In the genomic region with DNA sequence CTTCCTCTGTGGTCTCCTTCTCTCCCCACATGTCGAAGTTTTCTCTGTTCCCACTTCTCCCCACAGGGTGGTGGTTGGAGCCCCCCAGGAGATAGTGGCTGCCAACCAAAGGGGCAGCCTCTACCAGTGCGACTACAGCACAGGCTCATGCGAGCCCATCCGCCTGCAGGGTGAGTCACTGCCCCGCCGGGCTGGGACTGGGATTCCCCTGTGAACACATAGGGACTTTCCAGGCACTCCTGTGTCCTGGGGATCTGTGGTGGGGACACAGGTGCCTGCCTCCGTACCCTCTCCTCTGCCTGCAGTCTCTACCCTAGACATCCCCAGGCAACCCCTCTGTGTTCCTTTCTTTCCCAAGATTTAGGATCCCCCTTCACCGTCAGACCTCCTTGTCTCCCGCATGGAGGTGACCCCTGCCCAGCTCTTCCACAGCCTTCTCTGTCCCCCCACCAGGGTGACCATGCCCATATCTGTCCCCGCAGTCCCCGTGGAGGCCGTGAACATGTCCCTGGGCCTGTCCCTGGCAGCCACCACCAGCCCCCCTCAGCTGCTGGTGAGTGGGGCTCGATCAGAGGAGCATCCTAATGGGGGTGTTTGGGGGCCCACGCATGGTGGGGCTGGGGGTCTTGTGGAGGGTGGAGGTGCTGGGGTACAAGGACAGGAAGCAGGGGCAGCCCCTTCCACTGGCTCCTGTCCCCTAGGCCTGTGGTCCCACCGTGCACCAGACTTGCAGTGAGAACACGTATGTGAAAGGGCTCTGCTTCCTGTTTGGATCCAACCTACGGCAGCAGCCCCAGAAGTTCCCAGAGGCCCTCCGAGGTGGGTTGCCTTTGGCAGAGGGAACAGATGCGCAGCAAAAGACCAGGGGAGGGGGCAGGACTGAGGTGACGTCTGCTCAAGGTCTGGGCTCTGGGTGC, we compare ENCODE assay signal across 9 cellular contexts. TPM values are rescaled to one million over a fixed set of nuclear protein-coding genes. Genes with fewer than 3 reads are reported as not detected.
A peak's percentile ranks its signal among the peaks of the same experiment; 100 is the strongest.
DNase-seq lines count a peak whose midpoint lies in the region; ATAC-seq, FAIRE-seq and TF ChIP-seq lines count a peak whose summit lies in the region.
"Had no signal": no experiment of that assay in that cellular context is flagged by ENCODE, and none has a peak within 500 bp of the region (broad histone marks: within the 10 kb centered on the region; RNA-seq: fewer than 3 reads in every experiment).

No MANE protein-coding gene starts in this region.

- 29% methylated on average over 20 of the region's 20 CpGs for WGBS in GM12878 (ENCODE audit: insufficient coverage, insufficient replicate concordance, low lambda C conversion rate, missing lambda C conversion rate)

- peak; percentile 25; the same call in 1 of the 2 replicates for TF ChIP-seq RAD21 in GM12878 (IDR thresholded peaks at IDR 0.05; ENCODE audit: insufficient read depth, low read depth, low read length)

- H2AFZ ChIP-seq in GM12878 (ENCODE audit: control insufficient read depth, low read depth, low read length): peak overlapping the region; percentile 77

- no peaks in the 10 kb centered on the region for H3K9me3 ChIP-seq in GM12878 (replicated peaks; ENCODE audit: control insufficient read depth, insufficient read depth, low read length)

- peak overlapping the region; percentile 91 for H3K4me2 ChIP-seq in GM12878 (ENCODE audit: control insufficient read depth, insufficient read depth)

- peak overlapping the region; percentile 70 for H3K9ac ChIP-seq in GM12878 (ENCODE audit: control insufficient read depth, insufficient read depth, low read length)

- peak in 4 of 5 experiments; percentile 22 to 61 (median 53) for DNase-seq in T-helper 2 cell
- peak; percentile 79 for DNase-seq in GM12878 (ENCODE audit: low read depth, low spot score)
- peak; percentile 68 for DNase-seq in renal cortical epithelial cell (ENCODE audit: low read depth)
- no peak for DNase-seq in nucleus accumbens (lab: John Stamatoyannopoulos, UW)
- no peak for DNase-seq in HuH-7 (ENCODE audit: low spot score)
- no peak for DNase-seq in NCI-H524 treated with DMSO at 0.1 percent for 48 hours (lab: John Stamatoyannopoulos, UW)

- TF ChIP-seq POLR2A in GM12878 (IDR thresholded peaks at IDR 0.05; ENCODE audit: low read depth, low read length): no peak; the same call in 1 of the 2 replicates

- SMC1A ChIA-PET in GM12878 (lab: Charles Lee; ENCODE audit: uncharacterized antibody, unreplicated experiment): interaction anchor here (0.6 to 4.6 kb wide), 8 partner anchors 10 to 154 kb away, joined by 3 to 17 read pairs (median 4); no protein-coding TSS in a partner anchor

- peak in 1 of 2 experiments; percentile 51; a peak in 1 of 4 replicates for TF ChIP-seq EP300 in GM12878 (IDR thresholded peaks at IDR 0.05; ENCODE audit: borderline replicate concordance in 1 of 2, control insufficient read depth in 1 of 2, low read depth in 2 of 2, low read length in 2 of 2)

- peaks cover 32% of the 10 kb centered on the region for H3K4me1 ChIP-seq in GM12878 (ENCODE audit: control insufficient read depth, insufficient read depth, low read length)

- no peaks in the 10 kb centered on the region for H3K36me3 ChIP-seq in GM12878 (ENCODE audit: control insufficient read depth in 2 of 2, insufficient read depth in 2 of 2, low read length in 1 of 2)

- TSS peak; percentile 56 for BruUV-seq in GM12878 (replicated peaks; lab: Mats Ljungman, UMichigan)

- peak; percentile 20 to 21 (median 21); a peak in 2 of 6 replicates for TF ChIP-seq CTCF in GM12878 (IDR thresholded peaks at IDR 0.05 in 2 of 3, conservative IDR thresholded peaks at IDR 0.05 in 1 of 3; ENCODE audit: control insufficient read depth in 2 of 3, extremely low read depth in 1 of 3, insufficient read depth in 1 of 3, low read depth in 3 of 3, low read length in 3 of 3)

- peak overlapping the region; percentile 32; the same call in 1 of the 2 replicates for H3K4me3 ChIP-seq in GM12878

- peak; percentile 94 for ATAC-seq in GM18873 (IDR thresholded peaks at IDR 0.05; ENCODE audit: low FRiP score, unreplicated experiment)
- ATAC-seq in HG03039 (IDR thresholded peaks at IDR 0.05; ENCODE audit: unreplicated experiment): peak; percentile 91
- peak; percentile 95 for ATAC-seq in GM12878

- H3K27ac ChIP-seq in GM12878 (ENCODE audit: control insufficient read depth, insufficient read depth): peak overlapping the region; percentile 88

- POLR2A ChIA-PET in GM12878 (lab: Charles Lee): interaction anchor here (0.6 to 1.5 kb wide), 4 partner anchors 21 to 128 kb away, joined by 3 to 6 read pairs (median 3); partner anchors contain the start of gene ITGAD

- H4K20me1 ChIP-seq in GM12878 (ENCODE audit: control insufficient read depth, insufficient read depth): no peaks in the 10 kb centered on the region

- in situ Hi-C loops in GM12878 (cut with MboI): loop anchor here (10.0 kb wide), 1 partner anchor 609 kb away; the partner anchor contains the start of gene ZNF267

- CTCF ChIA-PET in GM12878 (lab: Yijun Ruan, JAX): interaction anchor here (0.6 to 2.8 kb wide), 9 partner anchors 8 to 708 kb away, joined by 3 to 11 read pairs (median 3); no protein-coding TSS in a partner anchor

- RAD21 ChIA-PET in GM12878 (lab: Charles Lee; ENCODE audit: unreplicated experiment): interaction anchor here (0.9 to 2.8 kb wide), 4 partner anchors 21 to 117 kb away, joined by 3 to 14 read pairs (median 6); partner anchors contain the start of gene PYCARD

- intact Hi-C loops in GM12878 (cut with micrococcal nuclease; ENCODE audit: unreplicated experiment): loop anchor here (2.0 to 5.0 kb wide), 2 partner anchors 21 to 87 kb away; no protein-coding TSS in a partner anchor

- no peaks in the 10 kb centered on the region for H3K27me3 ChIP-seq in GM12878 (replicated peaks in 1 of 2; ENCODE audit: control insufficient read depth in 2 of 2, insufficient read depth in 2 of 2, low read length in 1 of 2)

- H3K79me2 ChIP-seq in GM12878 (ENCODE audit: control insufficient read depth, insufficient read depth, low read length): no peaks in the 10 kb centered on the region

- peak; percentile 78 for FAIRE-seq in GM12878 (lab: Jason Lieb, UNC)

TF ChIP-seq in GM12878, 131 proteins besides CTCF, POLR2A, EP300 and RAD21 (continues in another document):
- TF ChIP-seq NR2C2 (IDR thresholded peaks at IDR 0.05; ENCODE audit: borderline replicate concordance, control insufficient read depth, insufficient read length, low read depth): no peak

RNA-seq across cellular contexts. Expression of gene ITGAM, which starts 5.8 kb away (rescaled TPM):
- 6.8 and 13.2 TPM in 2 replicates for total RNA-seq in GM12878 (2013; cell fraction: nucleolus; rRNA removed)
- total RNA-seq in GM12878 (2014; rRNA removed) (17.8 and 19.9 TPM in 2 replicates), GM12878 (2014; rRNA removed; fragmentation: Illumina TruSeq; extraction: Trizol) (9.1 and 9.8 TPM in 2 replicates), GM12878 (2021) (18.3 and 19.0 TPM in 2 replicates), renal cortical epithelial cell (0.30 and 0.35 TPM in 2 replicates)
- polyA plus RNA-seq in GM12878 (2011; ENCODE audit: low read depth): 1.3 TPM
- polyA plus RNA-seq in GM12878 (2011; rRNA removed) (3.1 and 7.5 TPM in 2 replicates), GM12878 (2014; fragmentation: Illumina TruSeq; extraction: Trizol) (7.3 and 14.2 TPM in 2 replicates), GM12878 (2014; fragmentation: Nextera tagmentation; extraction: Ambion mirVana) (1 to 10 TPM in 1 of 2 experiments, under 1 TPM in 1; 0.97 to 1.6 TPM), GM12878 (2014; rRNA removed) (13.4 and 16.6 TPM in 2 replicates), GM12878 (2016; fragmentation: Nextera tagmentation; extraction: Ambion mirVana) (1 to 10 TPM; 3.8 to 4.4 TPM)
- polyA plus RNA-seq in GM12878 (2011; cell fraction: cytosol; rRNA removed): 11.7 and 12.4 TPM in 2 replicates
- polyA plus RNA-seq in GM12878 (2011; cell fraction: nucleus; rRNA removed): 34.7 and 36.1 TPM in 2 replicates
- 3.6 and 3.9 TPM in 2 replicates for polyA plus RNA-seq in GM12878 (2012)
- 10.2 and 10.3 TPM in 2 replicates for polyA minus RNA-seq in GM12878 (2011; rRNA and poly(A)+ RNA removed)
- 3.1 and 5.0 TPM in 2 replicates for polyA minus RNA-seq in GM12878 (2011; cell fraction: cytosol; rRNA and poly(A)+ RNA removed)
- 7.1 and 10.6 TPM in 2 replicates for polyA minus RNA-seq in GM12878 (2011; cell fraction: nucleus; rRNA and poly(A)+ RNA removed)

RNA-seq across cellular contexts. Expression of gene PYDC1, which starts 48.7 kb away (rescaled TPM):
- not detected in 2 replicates for total RNA-seq in GM12878 (2013; cell fraction: nucleolus; rRNA removed)
- total RNA-seq in GM12878 (2014; rRNA removed) (not detected in 2 replicates), GM12878 (2014; rRNA removed; fragmentation: Illumina TruSeq; extraction: Trizol) (not detected in 2 replicates), GM12878 (2021) (not detected in 2 replicates), renal cortical epithelial cell (not detected in 2 replicates)
- not detected for polyA plus RNA-seq in GM12878 (2011; ENCODE audit: low read depth)
- polyA plus RNA-seq in GM12878 (2011; rRNA removed) (not detected in 2 replicates), GM12878 (2014; fragmentation: Illumina TruSeq; extraction: Trizol) (not detected in 2 replicates), GM12878 (2014; fragmentation: Nextera tagmentation; extraction: Ambion mirVana) (not detected), GM12878 (2014; rRNA removed) (not detected in 2 replicates), GM12878 (2016; fragmentation: Nextera tagmentation; extraction: Ambion mirVana) (not detected)
- polyA plus RNA-seq in GM12878 (2011; cell fraction: cytosol; rRNA removed): not detected in 2 replicates
- polyA plus RNA-seq in GM12878 (2011; cell fraction: nucleus; rRNA removed): not detected in 2 replicates
- polyA plus RNA-seq in GM12878 (2012): not detected in 2 replicates
- not detected in 2 replicates for polyA minus RNA-seq in GM12878 (2011; rRNA and poly(A)+ RNA removed)
- not detected in 2 replicates for polyA minus RNA-seq in GM12878 (2011; cell fraction: cytosol; rRNA and poly(A)+ RNA removed)
- polyA minus RNA-seq in GM12878 (2011; cell fraction: nucleus; rRNA and poly(A)+ RNA removed): not detected in 2 replicates
- total RNA-seq: subcutaneous adipose tissue had no signal

RNA-seq across cellular contexts. Expression of gene TRIM72, which starts 51.7 kb away (rescaled TPM):
- total RNA-seq in GM12878 (2013; cell fraction: nucleolus; rRNA removed): 0.08 TPM in 1 of 2 replicates, not detected in the other
- 0.33 and 0.56 TPM in 2 replicates for total RNA-seq in GM12878 (2014; rRNA removed)
- total RNA-seq in GM12878 (2014; rRNA removed; fragmentation: Illumina TruSeq; extraction: Trizol): 0.13 and 0.14 TPM in 2 replicates
- 1.0 and 1.2 TPM in 2 replicates for total RNA-seq in GM12878 (2021)
- polyA plus RNA-seq in GM12878 (2011; ENCODE audit: low read depth): not detected
- not detected in 2 replicates for polyA plus RNA-seq in GM12878 (2011; rRNA removed)
- polyA plus RNA-seq in GM12878 (2011; cell fraction: cytosol; rRNA removed): 0.01 and 0.02 TPM in 2 replicates
- polyA plus RNA-seq in GM12878 (2011; cell fraction: nucleus; rRNA removed): 0.01 TPM in 1 of 2 replicates, not detected in the other
- 0.08 and 0.15 TPM in 2 replicates for polyA plus RNA-seq in GM12878 (2012)
- polyA plus RNA-seq in GM12878 (2014; fragmentation: Illumina TruSeq; extraction: Trizol): 0.10 TPM in 1 of 2 replicates, not detected in the other
- polyA plus RNA-seq in GM12878 (2014; fragmentation: Nextera tagmentation; extraction: Ambion mirVana): under 1 TPM; 0.03 to 0.26 TPM
- 0.29 and 0.36 TPM in 2 replicates for polyA plus RNA-seq in GM12878 (2014; rRNA removed)
- polyA plus RNA-seq in GM12878 (2016; fragmentation: Nextera tagmentation; extraction: Ambion mirVana): under 1 TPM; 0.19 to 0.23 TPM
- polyA minus RNA-seq in GM12878 (2011; rRNA and poly(A)+ RNA removed): not detected in 2 replicates
- polyA minus RNA-seq in GM12878 (2011; cell fraction: cytosol; rRNA and poly(A)+ RNA removed): not detected in 2 replicates
- polyA minus RNA-seq in GM12878 (2011; cell fraction: nucleus; rRNA and poly(A)+ RNA removed): not detected in 2 replicates
- not detected in 2 replicates for total RNA-seq in renal cortical epithelial cell
- total RNA-seq: subcutaneous adipose tissue had no signal

Comparison
In these comparisons a context has a peak if more than half of its experiments do, and no peak if none do; other contexts are left out.
1. DNase-seq: peak in T-helper 2 cell (4 of 5), GM12878 (single experiment) and renal cortical epithelial cell (single experiment); none in nucleus accumbens (0 of 56), HuH-7 (single experiment) and NCI-H524 treated with DMSO at 0.1 percent for 48 hours (single experiment).
2. Peak in every context shown above with its lines, with median percentiles within 50 percentile points of each other: ATAC-seq.